In genomic region chrX:10172867-10173266, GRCh38 we compare ENCODE assay signal across 1 cellular context.
TF ChIP-seq lines count a peak whose summit lies in the region.

No MANE protein-coding gene starts in this region.

TF ChIP-seq in H1, 55 proteins besides CTCF, POLR2A, EP300 and RAD21:
- no peak for TF ChIP-seq HDAC2 (IDR thresholded peaks at IDR 0.05; ENCODE audit: borderline replicate concordance in 1 of 2, low read depth in 2 of 2, low read length in 2 of 2)
- no peak for TF ChIP-seq RXRA (IDR thresholded peaks at IDR 0.05; ENCODE audit: insufficient read depth, low read depth, low read length)
- no peak for TF ChIP-seq ASH2L (IDR thresholded peaks at IDR 0.05; ENCODE audit: low read length)
- no peak for TF ChIP-seq E2F6 (IDR thresholded peaks at IDR 0.05)
- TF ChIP-seq SIN3A (conservative IDR thresholded peaks at IDR 0.05 in 1 of 2, IDR thresholded peaks at IDR 0.05 in 1 of 2; ENCODE audit: low read depth in 1 of 2, low read length in 2 of 2) = no peak
- no peak for TF ChIP-seq TEAD4 (IDR thresholded peaks at IDR 0.05; ENCODE audit: low read depth, low read length)
- TF ChIP-seq CREB1 (IDR thresholded peaks at IDR 0.05) = no peak
- no peak for TF ChIP-seq SIX5 (IDR thresholded peaks at IDR 0.05; ENCODE audit: low read depth, low read length)
- TF ChIP-seq CHD7 (IDR thresholded peaks at IDR 0.05; ENCODE audit: insufficient replicate concordance, low read length) = no peak
- no peak for TF ChIP-seq SP2 (IDR thresholded peaks at IDR 0.05; ENCODE audit: low read length)
- TF ChIP-seq RBBP5 (IDR thresholded peaks at IDR 0.05; ENCODE audit: borderline replicate concordance, low read depth, low read length) = no peak
- TF ChIP-seq SUZ12 (IDR thresholded peaks at IDR 0.05; ENCODE audit: low read length) = no peak
